1 cellular context compared by ENCODE assay signal in the genomic region with DNA sequence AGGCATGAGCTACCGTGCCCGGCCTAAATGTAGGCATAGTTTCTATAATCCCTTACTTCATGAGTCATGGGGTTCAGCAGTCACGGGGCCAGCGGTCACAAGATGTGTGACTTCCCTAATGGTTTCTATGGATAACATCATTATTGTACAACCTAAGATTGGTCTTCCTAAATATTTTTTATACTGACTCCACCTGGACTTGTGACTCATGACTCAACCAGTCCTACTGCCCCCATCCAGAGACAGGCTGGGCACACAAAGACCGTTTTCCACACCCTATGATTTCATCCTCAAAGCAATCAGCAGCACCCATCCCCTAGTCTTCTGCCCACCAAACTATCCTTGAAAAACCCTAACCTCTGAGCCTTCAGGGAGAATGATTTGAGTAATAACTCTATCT.
TF ChIP-seq lines count a peak whose summit lies in the region.

No MANE protein-coding gene starts in this region.

TF ChIP-seq in K562, 482 proteins besides CTCF, POLR2A, EP300 and RAD21:
- no peak for TF ChIP-seq SMAD2 (IDR thresholded peaks at IDR 0.05; ENCODE audit: low read depth, low read length)
- TF ChIP-seq NR1H2 (CRISPR knock-in tag; IDR thresholded peaks at IDR 0.05): no peak
- no peak for TF ChIP-seq ZNF121 (CRISPR knock-in tag; conservative IDR thresholded peaks at IDR 0.05)
- TF ChIP-seq, protein P1, sequence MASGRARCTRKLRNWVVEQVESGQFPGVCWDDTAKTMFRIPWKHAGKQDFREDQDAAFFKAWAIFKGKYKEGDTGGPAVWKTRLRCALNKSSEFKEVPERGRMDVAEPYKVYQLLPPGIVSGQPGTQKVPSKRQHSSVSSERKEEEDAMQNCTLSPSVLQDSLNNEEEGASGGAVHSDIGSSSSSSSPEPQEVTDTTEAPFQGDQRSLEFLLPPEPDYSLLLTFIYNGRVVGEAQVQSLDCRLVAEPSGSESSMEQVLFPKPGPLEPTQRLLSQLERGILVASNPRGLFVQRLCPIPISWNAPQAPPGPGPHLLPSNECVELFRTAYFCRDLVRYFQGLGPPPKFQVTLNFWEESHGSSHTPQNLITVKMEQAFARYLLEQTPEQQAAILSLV (tag; IDR thresholded peaks at IDR 0.05): no peak
- TF ChIP-seq, protein P2, sequence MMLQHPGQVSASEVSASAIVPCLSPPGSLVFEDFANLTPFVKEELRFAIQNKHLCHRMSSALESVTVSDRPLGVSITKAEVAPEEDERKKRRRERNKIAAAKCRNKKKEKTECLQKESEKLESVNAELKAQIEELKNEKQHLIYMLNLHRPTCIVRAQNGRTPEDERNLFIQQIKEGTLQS (IDR thresholded peaks at IDR 0.05): 0 out of 2 replicates have a peak, but pooled peaks have one; percentile 8
- TF ChIP-seq, protein P2 (CRISPR knock-in tag; conservative IDR thresholded peaks at IDR 0.05): no peak
- TF ChIP-seq, protein P3, sequence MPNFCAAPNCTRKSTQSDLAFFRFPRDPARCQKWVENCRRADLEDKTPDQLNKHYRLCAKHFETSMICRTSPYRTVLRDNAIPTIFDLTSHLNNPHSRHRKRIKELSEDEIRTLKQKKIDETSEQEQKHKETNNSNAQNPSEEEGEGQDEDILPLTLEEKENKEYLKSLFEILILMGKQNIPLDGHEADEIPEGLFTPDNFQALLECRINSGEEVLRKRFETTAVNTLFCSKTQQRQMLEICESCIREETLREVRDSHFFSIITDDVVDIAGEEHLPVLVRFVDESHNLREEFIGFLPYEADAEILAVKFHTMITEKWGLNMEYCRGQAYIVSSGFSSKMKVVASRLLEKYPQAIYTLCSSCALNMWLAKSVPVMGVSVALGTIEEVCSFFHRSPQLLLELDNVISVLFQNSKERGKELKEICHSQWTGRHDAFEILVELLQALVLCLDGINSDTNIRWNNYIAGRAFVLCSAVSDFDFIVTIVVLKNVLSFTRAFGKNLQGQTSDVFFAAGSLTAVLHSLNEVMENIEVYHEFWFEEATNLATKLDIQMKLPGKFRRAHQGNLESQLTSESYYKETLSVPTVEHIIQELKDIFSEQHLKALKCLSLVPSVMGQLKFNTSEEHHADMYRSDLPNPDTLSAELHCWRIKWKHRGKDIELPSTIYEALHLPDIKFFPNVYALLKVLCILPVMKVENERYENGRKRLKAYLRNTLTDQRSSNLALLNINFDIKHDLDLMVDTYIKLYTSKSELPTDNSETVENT (CRISPR knock-in tag; IDR thresholded peaks at IDR 0.05): no peak
- TF ChIP-seq, protein P4, sequence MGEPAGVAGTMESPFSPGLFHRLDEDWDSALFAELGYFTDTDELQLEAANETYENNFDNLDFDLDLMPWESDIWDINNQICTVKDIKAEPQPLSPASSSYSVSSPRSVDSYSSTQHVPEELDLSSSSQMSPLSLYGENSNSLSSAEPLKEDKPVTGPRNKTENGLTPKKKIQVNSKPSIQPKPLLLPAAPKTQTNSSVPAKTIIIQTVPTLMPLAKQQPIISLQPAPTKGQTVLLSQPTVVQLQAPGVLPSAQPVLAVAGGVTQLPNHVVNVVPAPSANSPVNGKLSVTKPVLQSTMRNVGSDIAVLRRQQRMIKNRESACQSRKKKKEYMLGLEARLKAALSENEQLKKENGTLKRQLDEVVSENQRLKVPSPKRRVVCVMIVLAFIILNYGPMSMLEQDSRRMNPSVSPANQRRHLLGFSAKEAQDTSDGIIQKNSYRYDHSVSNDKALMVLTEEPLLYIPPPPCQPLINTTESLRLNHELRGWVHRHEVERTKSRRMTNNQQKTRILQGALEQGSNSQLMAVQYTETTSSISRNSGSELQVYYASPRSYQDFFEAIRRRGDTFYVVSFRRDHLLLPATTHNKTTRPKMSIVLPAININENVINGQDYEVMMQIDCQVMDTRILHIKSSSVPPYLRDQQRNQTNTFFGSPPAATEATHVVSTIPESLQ (CRISPR knock-in tag; IDR thresholded peaks at IDR 0.05): no peak
